Comparison of ENCODE assay signal across 25 cellular contexts in genomic region chr7:108430664-108431063, GRCh38. TPM values are rescaled to one million over a fixed set of nuclear protein-coding genes. Genes with fewer than 3 reads are reported as not detected.
"Had no signal": no experiment of that assay in that cellular context is flagged by ENCODE, and none has a peak within 500 bp of the region (broad histone marks: within the 10 kb centered on the region; RNA-seq: fewer than 3 reads in every experiment).

No MANE protein-coding gene starts in this region.

- H3K27ac ChIP-seq: dorsolateral prefrontal cortex, esophagus muscularis mucosa, foreskin keratinocyte, gastroesophageal sphincter, heart right ventricle, lower lobe of right lung, prostate gland, sigmoid colon, testis, tibial artery had no signal

- ATAC-seq: foreskin keratinocyte; gastroesophageal sphincter; heart right ventricle; left ventricle myocardium superior; lower lobe of right lung; natural killer cell treated with Interleukin-12 subunit alpha and Interleukin-12 subunit beta and Interleukin-15 and Interleukin-18, amount 100 ng/mL, for 72 hours; right cardiac atrium; stimulated activated memory B cell treated with anti-CD40 and anti-IgM and Interleukin-4, amounts not matched to agents 10 μg/mL and 1 μg/mL and 100 μg/mL, for 72 hours; stimulated activated naive CD8-positive, alpha-beta T cell treated with anti-CD3 and anti-CD28 coated beads, Interleukin-15, Interleukin-2, amounts not matched to agents 100 U/mL and 50 U/mL, for 24 hours had no signal

- H3K27me3 ChIP-seq: dorsolateral prefrontal cortex, esophagus muscularis mucosa, foreskin keratinocyte, gastroesophageal sphincter, sigmoid colon, testis, tibial artery had no signal

- H3K36me3 ChIP-seq: esophagus muscularis mucosa, gastroesophageal sphincter, heart right ventricle, lower lobe of right lung, prostate gland, sigmoid colon, tibial artery had no signal

- H3K4me1 ChIP-seq: esophagus muscularis mucosa, gastroesophageal sphincter, heart right ventricle, lower lobe of right lung, prostate gland, sigmoid colon, testis, tibial artery had no signal

- H3K4me3 ChIP-seq: dorsolateral prefrontal cortex, esophagus muscularis mucosa, gastroesophageal sphincter, heart right ventricle, lower lobe of right lung, prostate gland, sigmoid colon, testis, tibial artery had no signal

- H3K9me3 ChIP-seq: esophagus muscularis mucosa, gastroesophageal sphincter, heart right ventricle, lower lobe of right lung, prostate gland, sigmoid colon, testis, tibial artery had no signal

- DNase-seq: cerebellar nuclear complex; cortex of kidney; dorsolateral prefrontal cortex; effector CD4-positive, alpha-beta T cell; foreskin keratinocyte; heart right ventricle; hypothalamus; immature natural killer cell; islet precursor cell; left ventricle myocardium superior; lower lobe of right lung; naive B cell; right cardiac atrium; sigmoid colon; stimulated activated CD4-positive, alpha-beta T cell treated with anti-CD3 and anti-CD28 coated beads, Interleukin-2, amount 100 ng/mL, for 24 hours; stimulated activated CD4-positive, alpha-beta T cell treated with anti-CD3 and anti-CD28 coated beads, Interleukin-4, amount 100 ng/mL, for 24 hours; stimulated activated naive CD8-positive, alpha-beta T cell treated with anti-CD3 and anti-CD28 coated beads, Interleukin-15, Interleukin-2, amounts not matched to agents 100 U/mL and 50 U/mL, for 24 hours; substantia nigra; testis; tibial artery had no signal

RNA-seq across cellular contexts. Expression of gene NRCAM, which starts 25.6 kb away (rescaled TPM):
- total RNA-seq: natural killer cell treated with Interleukin-12 subunit alpha and Interleukin-12 subunit beta and Interleukin-15 and Interleukin-18, amount 100 ng/mL, for 72 hours had no signal
- polyA plus RNA-seq: immature natural killer cell had no signal
